12 cellular contexts compared by ENCODE assay signal in genomic region chr2:10790228-10790973, GRCh38. TPM values are rescaled to one million over a fixed set of nuclear protein-coding genes. Genes with fewer than 3 reads are reported as not detected.
DNase-seq lines count a peak whose midpoint lies in the region; ATAC-seq lines count a peak whose summit lies in the region.
"Had no signal": no experiment of that assay in that cellular context is flagged by ENCODE, and none has a peak within 500 bp of the region (broad histone marks: within the 10 kb centered on the region; RNA-seq: fewer than 3 reads in every experiment).

No MANE protein-coding gene starts in this region.

- peaks cover 25% of the 10 kb centered on the region for H3K4me1 Mint-ChIP-seq in activated T-cell treated with anti-CD3 and anti-CD28 coated beads, Interleukin-2, amount 50 U/mL, for 24 hours (ENCODE audit: low read depth)
- peaks cover 0 to 39% (median 15%) of the 10 kb centered on the region in 3 donors for H3K4me1 Mint-ChIP-seq in T-cell
- peaks cover 0 to 12% of the 10 kb centered on the region in 2 donors for H3K4me1 Mint-ChIP-seq in stimulated activated naive B cell treated with anti-CD40 and anti-IgM and Interleukin-4, amounts not matched to agents 10 μg/mL and 1 μg/mL and 100 μg/mL, for 72 hours

- no peaks in the 10 kb centered on the region for H3K27me3 Mint-ChIP-seq in activated T-cell treated with anti-CD3 and anti-CD28 coated beads, Interleukin-2, amount 50 U/mL, for 24 hours
- H3K27me3 Mint-ChIP-seq in T-cell: no peaks in the 10 kb centered on the region
- no peaks in the 10 kb centered on the region for H3K27me3 Mint-ChIP-seq in stimulated activated naive B cell treated with anti-CD40 and anti-IgM and Interleukin-4, amounts not matched to agents 10 μg/mL and 1 μg/mL and 100 μg/mL, for 72 hours

- no peaks in the 10 kb centered on the region for H3K9me3 ChIP-seq in MG63

- no peaks in the 10 kb centered on the region for H3K27me3 ChIP-seq in MG63

- H3K4me3 ChIP-seq in MG63: no peak overlapping the region

- H3K36me3 Mint-ChIP-seq in activated T-cell treated with anti-CD3 and anti-CD28 coated beads, Interleukin-2, amount 50 U/mL, for 24 hours (ENCODE audit: low read depth): peaks cover 96% of the 10 kb centered on the region
- peaks cover 62% of the 10 kb centered on the region for H3K36me3 Mint-ChIP-seq in T-cell
- H3K36me3 Mint-ChIP-seq in stimulated activated naive B cell treated with anti-CD40 and anti-IgM and Interleukin-4, amounts not matched to agents 10 μg/mL and 1 μg/mL and 100 μg/mL, for 72 hours: peaks cover 42 to 53% of the 10 kb centered on the region in 2 donors

- H3K4me3 Mint-ChIP-seq in activated T-cell treated with anti-CD3 and anti-CD28 coated beads, Interleukin-2, amount 50 U/mL, for 24 hours: peak overlapping the region; percentile 21
- peak overlapping the region; percentile 13 to 77 (median 43) for H3K4me3 Mint-ChIP-seq in T-cell
- no peak overlapping the region for H3K4me3 Mint-ChIP-seq in stimulated activated naive B cell treated with anti-CD40 and anti-IgM and Interleukin-4, amounts not matched to agents 10 μg/mL and 1 μg/mL and 100 μg/mL, for 72 hours

- POLR2A ChIA-PET in T-cell (lab: Charles Lee): interaction anchor here in 1 of 2 donors (0.6 to 1.1 kb wide), 2 partner anchors 22 to 1539 kb away, joined by 3 to 4 read pairs; partner anchors contain the start of gene PDIA6

- H3K9me3 Mint-ChIP-seq in activated T-cell treated with anti-CD3 and anti-CD28 coated beads, Interleukin-2, amount 50 U/mL, for 24 hours: no peaks in the 10 kb centered on the region
- no peaks in the 10 kb centered on the region for H3K9me3 Mint-ChIP-seq in T-cell
- H3K9me3 Mint-ChIP-seq in stimulated activated naive B cell treated with anti-CD40 and anti-IgM and Interleukin-4, amounts not matched to agents 10 μg/mL and 1 μg/mL and 100 μg/mL, for 72 hours: no peaks in the 10 kb centered on the region

- H3K36me3 ChIP-seq in MG63: peaks cover 91% of the 10 kb centered on the region

- ATAC-seq in HG02763 (IDR thresholded peaks at IDR 0.05; ENCODE audit: unreplicated experiment) (peak; percentile 77), T-cell (replicated peaks in 1 of 4) (peak; percentile 59 to 75 (median 70))
- ATAC-seq in stimulated activated naive B cell treated with anti-CD40 and anti-IgM and Interleukin-4, amounts not matched to agents 10 μg/mL and 1 μg/mL and 100 μg/mL, for 72 hours (replicated peaks): no peak

- H3K27ac Mint-ChIP-seq in activated T-cell treated with anti-CD3 and anti-CD28 coated beads, Interleukin-2, amount 50 U/mL, for 24 hours: peak overlapping the region; percentile 81
- H3K27ac Mint-ChIP-seq in T-cell: peak overlapping the region; percentile 64 to 92
- peak overlapping the region; percentile 37 for H3K27ac Mint-ChIP-seq in stimulated activated naive B cell treated with anti-CD40 and anti-IgM and Interleukin-4, amounts not matched to agents 10 μg/mL and 1 μg/mL and 100 μg/mL, for 72 hours

- CTCF ChIA-PET in T-cell (lab: Charles Lee): interaction anchor here in 1 of 2 donors (0.5 kb wide), 1 partner anchor 7 kb away, joined by 4 read pairs; no protein-coding TSS in a partner anchor

- DNase-seq in activated T-cell treated with anti-CD3 and anti-CD28 coated beads, Interleukin-2, amount 50 U/mL, for 24 hours: no peak
- no peak for DNase-seq in activated T-cell treated with anti-CD3 and anti-CD28 coated beads, Interleukin-2, amount 50 U/mL, for 48 hours
- DNase-seq in T-cell (peak in 7 of 34 experiments; percentile 15 to 26 (median 17)), NOMO-1 (lab: John Stamatoyannopoulos, UW; ENCODE audit: unreplicated experiment in 2 of 2) (no peak), MG63 (no peak), NCI-H748 treated with DMSO at 0.1 percent for 48 hours (lab: John Stamatoyannopoulos, UW) (no peak)
- no peak for DNase-seq in stimulated activated naive B cell treated with anti-CD40 and anti-IgM and Interleukin-4, amounts not matched to agents 10 μg/mL and 1 μg/mL and 100 μg/mL, for 72 hours
- DNase-seq: activated CD8-positive, alpha-beta memory T cell treated with anti-CD3 and anti-CD28 coated beads for 24 hours; effector CD4-positive, alpha-beta T cell; H7; NCI-H345 had no signal

RNA-seq across cellular contexts. Expression of gene PDIA6, which starts 22.2 kb away (rescaled TPM):
- total RNA-seq in T-cell: 10 to 100 TPM; 32.6 to 72.3 (median 50.9) TPM
- total RNA-seq in MG63 (2014; rRNA removed; shearing (Covaris generic); ENCODE audit: low replicate concordance): 548 and 558 TPM in 2 replicates

Comparison
In these comparisons a context has a peak if more than half of its experiments do, and no peak if none do; other contexts are left out.
1. H3K4me3 Mint-ChIP-seq: peak in activated T-cell treated with anti-CD3 and anti-CD28 coated beads, Interleukin-2, amount 50 U/mL, for 24 hours (single experiment) and T-cell (3 of 3); none in stimulated activated naive B cell treated with anti-CD40 and anti-IgM and Interleukin-4, amounts not matched to agents 10 μg/mL and 1 μg/mL and 100 μg/mL, for 72 hours (0 of 2).
2. ATAC-seq: peak in HG02763 (single experiment) and T-cell (4 of 4); none in stimulated activated naive B cell treated with anti-CD40 and anti-IgM and Interleukin-4, amounts not matched to agents 10 μg/mL and 1 μg/mL and 100 μg/mL, for 72 hours (0 of 2).
3. Peak in every context shown above with its lines, with median percentiles within 50 percentile points of each other: H3K27ac Mint-ChIP-seq.